In genomic region chr19:7903244-7904073, GRCh38 we compare ENCODE assay signal across 8 cellular contexts. TPM values are rescaled to one million over a fixed set of nuclear protein-coding genes. Genes with fewer than 3 reads are reported as not detected.
DNase-seq lines count a peak whose midpoint lies in the region; FAIRE-seq and TF ChIP-seq lines count a peak whose summit lies in the region.

Gene MAP2K7 (plus strand): TSS chr19:7903877. CDS start chr19:7903945, 68 bp downstream.

- H2BK120ac ChIP-seq in neuronal stem cell (ENCODE audit: low read depth, low read length), result peak within 1 kb of the TSS; percentile 83

- peak within 1 kb of the TSS; percentile 94 for H3K14ac ChIP-seq in neuronal stem cell (ENCODE audit: low read length)

- H2AK5ac ChIP-seq in neuronal stem cell (ENCODE audit: low read depth, low read length), result peak within 1 kb of the TSS; percentile 95

- DNase-seq in HFFc6 (peak; percentile 99), NAMALWA (ENCODE audit: low spot score) (peak; percentile 99), SK-N-DZ (ENCODE audit: low spot score) (peak; percentile 98), frontal cortex (ENCODE audit: low spot score in 2 of 2) (peak; percentile 100), neuronal stem cell (ENCODE audit: low spot score) (peak; percentile 100)
- DNase-seq in activated naive CD4-positive, alpha-beta T cell treated with anti-CD3 and anti-CD28 coated beads for 36 hours, result peak; percentile 100

- H3K4ac ChIP-seq in neuronal stem cell (ENCODE audit: low read length), result no peak within 1 kb of the TSS

- peaks cover 5% of the 10 kb centered on the region for H3K27me3 Mint-ChIP-seq in HFFc6 (ENCODE audit: insufficient read depth)
- no peaks in the 10 kb centered on the region for H3K27me3 Mint-ChIP-seq in activated naive CD4-positive, alpha-beta T cell treated with anti-CD3 and anti-CD28 coated beads for 36 hours (ENCODE audit: low read depth)

- H3K36me3 ChIP-seq in neuronal stem cell (replicated peaks in 1 of 2; ENCODE audit: control insufficient read depth in 2 of 2, insufficient read depth in 2 of 2, low read length in 2 of 2), result peaks cover 5 to 17% of the 10 kb centered on the region in 2 donors

- H3K9me3 Mint-ChIP-seq in HFFc6, result no peaks in the 10 kb centered on the region
- H3K9me3 Mint-ChIP-seq in activated naive CD4-positive, alpha-beta T cell treated with anti-CD3 and anti-CD28 coated beads for 36 hours, result no peaks in the 10 kb centered on the region

- peak within 1 kb of the TSS; percentile 94 for H3K9ac ChIP-seq in neuronal stem cell (ENCODE audit: low read depth, low read length, poor library complexity)

- H3K4me3 ChIP-seq in GM08714 (ENCODE audit: low read length) (peak within 1 kb of the TSS; percentile 78), neuronal stem cell (ENCODE audit: low read length in 2 of 2) (peak within 1 kb of the TSS; percentile 87 to 97)

- intact Hi-C loops in activated naive CD4-positive, alpha-beta T cell treated with anti-CD3 and anti-CD28 coated beads for 36 hours (cut with micrococcal nuclease), result loop anchor here (1.0 to 2.0 kb wide), 5 partner anchors 17 to 74 kb away; partner anchors contain the start of genes SNAPC2 and TIMM44

- TF ChIP-seq CTCF in HFFc6 (IDR thresholded peaks at IDR 0.05) (peak; percentile 77), subcutaneous adipose tissue (IDR thresholded peaks at IDR 0.05; ENCODE audit: low read depth) (no peak)

- peak within 1 kb of the TSS; percentile 100 for H3K18ac ChIP-seq in neuronal stem cell (ENCODE audit: low read length)

- peak within 1 kb of the TSS; percentile 92 for H3K27ac ChIP-seq in neuronal stem cell (replicated peaks; ENCODE audit: low read length)

- peaks cover 21% of the 10 kb centered on the region for H3K4me1 Mint-ChIP-seq in HFFc6 (ENCODE audit: low read depth)
- H3K4me1 Mint-ChIP-seq in activated naive CD4-positive, alpha-beta T cell treated with anti-CD3 and anti-CD28 coated beads for 36 hours (ENCODE audit: low read depth), result peaks cover 24% of the 10 kb centered on the region

- peak within 1 kb of the TSS; percentile 93 for H3K4me3 Mint-ChIP-seq in HFFc6
- H3K4me3 Mint-ChIP-seq in activated naive CD4-positive, alpha-beta T cell treated with anti-CD3 and anti-CD28 coated beads for 36 hours, result peak within 1 kb of the TSS; percentile 88

- no peak within 1 kb of the TSS for H4K8ac ChIP-seq in neuronal stem cell (ENCODE audit: low read depth, low read length)

- CTCF ChIA-PET in activated naive CD4-positive, alpha-beta T cell treated with anti-CD3 and anti-CD28 coated beads for 36 hours (lab: Charles Lee), result interaction anchor here (0.6 to 1.6 kb wide), 7 partner anchors 12 to 694 kb away, joined by 3 to 10 read pairs (median 3); no protein-coding TSS in a partner anchor

- H3K23ac ChIP-seq in neuronal stem cell (ENCODE audit: low read depth, low read length, poor library complexity), result peak within 1 kb of the TSS; percentile 96

- peaks cover 21% of the 10 kb centered on the region for H3K79me1 ChIP-seq in neuronal stem cell (ENCODE audit: low read depth, low read length)

- no peak within 1 kb of the TSS for H4K91ac ChIP-seq in neuronal stem cell (ENCODE audit: low read depth, low read length, poor library complexity)

- WGBS in neuronal stem cell (ENCODE audit: extremely low coverage in 2 of 2, insufficient read length in 2 of 2, insufficient replicate concordance in 1 of 2), 2 donors, result no CpG with 5 or more reads among the region's 89 CpGs

- peaks cover 13% of the 10 kb centered on the region in 2 donors for H3K4me1 ChIP-seq in neuronal stem cell (ENCODE audit: control insufficient read depth in 2 of 2, insufficient read depth in 1 of 2, low read depth in 1 of 2, low read length in 2 of 2)

- H2AFZ ChIP-seq in neuronal stem cell (ENCODE audit: low read length), result peak within 1 kb of the TSS; percentile 87

- H3K9me3 ChIP-seq in neuronal stem cell (replicated peaks in 1 of 2; ENCODE audit: control insufficient read depth in 2 of 2, insufficient read depth in 1 of 2, low read depth in 1 of 2, low read length in 2 of 2), result no peaks in the 10 kb centered on the region

- peak within 1 kb of the TSS; percentile 98 for H3K4me2 ChIP-seq in neuronal stem cell (ENCODE audit: insufficient read depth, low read length, poor library complexity, severe bottlenecking)

- peak within 1 kb of the TSS; percentile 81 for H2BK15ac ChIP-seq in neuronal stem cell (ENCODE audit: low read length)

- H2BK5ac ChIP-seq in neuronal stem cell (ENCODE audit: low read length), result peak within 1 kb of the TSS; percentile 93

- peaks cover 7% of the 10 kb centered on the region for H3K36me3 Mint-ChIP-seq in HFFc6 (ENCODE audit: low read depth)
- H3K36me3 Mint-ChIP-seq in activated naive CD4-positive, alpha-beta T cell treated with anti-CD3 and anti-CD28 coated beads for 36 hours (ENCODE audit: low read depth), result peaks cover 10% of the 10 kb centered on the region

- peaks cover 0 to 4% (median 0%) of the 10 kb centered on the region in 3 experiments for H3K27me3 ChIP-seq in neuronal stem cell (ENCODE audit: control insufficient read depth in 3 of 3, insufficient read depth in 3 of 3, low read depth in 1 of 3, low read length in 3 of 3)

- H2BK12ac ChIP-seq in neuronal stem cell (ENCODE audit: low read length), result no peak within 1 kb of the TSS

- FAIRE-seq in frontal cortex (lab: Jason Lieb, UNC), result peak; percentile 81

- H3K27ac Mint-ChIP-seq in HFFc6, result peak within 1 kb of the TSS; percentile 91
- peak within 1 kb of the TSS; percentile 84 for H3K27ac Mint-ChIP-seq in activated naive CD4-positive, alpha-beta T cell treated with anti-CD3 and anti-CD28 coated beads for 36 hours

RNA-seq across cellular contexts. Expression of gene MAP2K7, which starts in this region (rescaled TPM):
- 10 to 100 TPM; 21.7 to 25.8 (median 22.8) TPM for total RNA-seq in HFFc6 (2021; fragmentation: NEBNext Ultra II Directional; extraction: Animal tissue kit (Norgen Biotek cat#: 25700))
- 20.8 and 28.7 TPM in 2 replicates for polyA plus RNA-seq in SK-N-DZ (2014; cell fraction: cytosol; rRNA removed)
- polyA plus RNA-seq in SK-N-DZ (2014; cell fraction: nucleus; rRNA removed), result 35.1 and 44.5 TPM in 2 replicates
- total RNA-seq in activated naive CD4-positive, alpha-beta T cell treated with anti-CD3 and anti-CD28 coated beads for 36 hours, result 10 to 100 TPM; 39.1 to 39.8 TPM
- total RNA-seq in frontal cortex, result 5.7 TPM
- 32.5 TPM for polyA plus RNA-seq in neuronal stem cell (2013, experiment 1 of 2)
- 32.3 TPM for polyA plus RNA-seq in neuronal stem cell (2013, experiment 2 of 2)
- total RNA-seq in subcutaneous adipose tissue, result 10 to 100 TPM in 3 of 4 donors, 1 to 10 TPM in 1; 9.9 to 16.2 (median 12.4) TPM

Comparison
In these comparisons a context has a peak if more than half of its experiments do, and no peak if none do; other contexts are left out.
1. Peak in every context shown above with its lines: DNase-seq, H3K4me3 ChIP-seq and H3K27ac ChIP-seq.